8 cellular contexts compared by ENCODE assay signal in the genomic region with DNA sequence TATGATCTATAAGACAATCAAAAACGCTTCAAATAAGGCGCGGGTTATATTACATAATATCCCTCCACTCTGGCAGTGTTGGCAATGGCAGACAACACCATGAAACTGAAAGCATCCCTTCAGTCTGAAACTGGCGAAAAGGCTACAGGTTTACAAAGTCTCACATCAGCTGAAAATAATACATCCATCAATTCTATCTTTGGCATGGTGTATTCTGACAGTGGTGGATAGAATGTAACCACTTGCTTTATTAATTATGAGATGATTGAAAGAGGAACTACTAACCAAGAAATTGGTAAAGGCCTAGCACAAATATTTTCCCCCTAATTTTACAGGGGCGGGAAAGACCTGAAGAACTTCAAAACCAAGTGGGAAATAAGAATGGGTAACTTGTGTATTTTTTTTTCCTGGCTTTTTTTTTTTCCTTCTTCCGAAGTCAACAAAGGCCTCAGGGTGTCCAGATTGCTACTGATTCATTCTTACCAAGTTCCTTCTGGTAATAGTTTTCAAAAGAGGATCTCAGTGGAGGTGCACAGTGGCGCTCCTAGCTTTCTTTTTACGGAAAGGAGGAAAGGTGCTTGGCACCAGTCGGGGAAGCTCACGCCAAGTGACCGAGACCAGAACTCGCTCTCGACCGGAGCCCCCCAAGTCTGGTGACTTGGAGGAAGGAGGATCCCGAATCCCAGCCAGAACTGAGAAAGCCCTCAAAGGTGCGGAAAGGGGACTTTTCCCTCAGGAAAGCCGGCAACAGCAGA. TPM values are rescaled to one million over a fixed set of nuclear protein-coding genes. Genes with fewer than 3 reads are reported as not detected.
DNase-seq lines count a peak whose midpoint lies in the region; ATAC-seq and TF ChIP-seq lines count a peak whose summit lies in the region.

No MANE protein-coding gene starts in this region.

- H3K9me3 Mint-ChIP-seq in activated CD4-positive, alpha-beta memory T cell treated with anti-CD3 and anti-CD28 coated beads for 36 hours: no peaks in the 10 kb centered on the region
- H3K9me3 Mint-ChIP-seq in progenitor cell of endocrine pancreas (ENCODE audit: low read depth): no peaks in the 10 kb centered on the region

- no peaks in the 10 kb centered on the region for H3K27me3 Mint-ChIP-seq in activated CD4-positive, alpha-beta memory T cell treated with anti-CD3 and anti-CD28 coated beads for 36 hours
- no peaks in the 10 kb centered on the region for H3K27me3 Mint-ChIP-seq in progenitor cell of endocrine pancreas

- no peaks in the 10 kb centered on the region for H3K27me3 ChIP-seq in DND-41 (ENCODE audit: insufficient read depth, low read length, poor library complexity)
- H3K27me3 ChIP-seq in HUES48 (ENCODE audit: control insufficient read depth, insufficient read depth, low read length): no peaks in the 10 kb centered on the region

- peak overlapping the region; percentile 92 for H3K4me3 Mint-ChIP-seq in activated CD4-positive, alpha-beta memory T cell treated with anti-CD3 and anti-CD28 coated beads for 36 hours
- H3K4me3 Mint-ChIP-seq in progenitor cell of endocrine pancreas (ENCODE audit: low read depth): peak overlapping the region; percentile 73

- peak overlapping the region; percentile 75 for H2AFZ ChIP-seq in DND-41 (ENCODE audit: low read depth, low read length)

- H3K4me2 ChIP-seq in DND-41 (ENCODE audit: insufficient read depth, low read length): peak overlapping the region; percentile 88

- DNase-seq in DND-41: peak; percentile 24
- no peak for DNase-seq in activated CD4-positive, alpha-beta memory T cell treated with anti-CD3 and anti-CD28 coated beads for 36 hours
- peak; percentile 28 for DNase-seq in germinal center (ENCODE audit: low spot score)
- DNase-seq in progenitor cell of endocrine pancreas (ENCODE audit: low spot score, unreplicated experiment): no peak
- no peak for DNase-seq in HuH-7.5 (ENCODE audit: low spot score)
- DNase-seq in activated CD8-positive, alpha-beta memory T cell treated with anti-CD3 and anti-CD28 coated beads for 24 hours: no peak

- H3K9me3 ChIP-seq in DND-41 (ENCODE audit: insufficient read depth, low read length, severe bottlenecking): no peaks in the 10 kb centered on the region
- no peaks in the 10 kb centered on the region for H3K9me3 ChIP-seq in HUES48 (ENCODE audit: control insufficient read depth, insufficient read depth, low read length)

- H3K9ac ChIP-seq in DND-41 (ENCODE audit: low read depth, low read length): peak overlapping the region; percentile 82
- peak overlapping the region; percentile 82 for H3K9ac ChIP-seq in HUES48 (ENCODE audit: low read depth, low read length)

- peaks cover 96% of the 10 kb centered on the region for H3K79me2 ChIP-seq in DND-41 (ENCODE audit: insufficient read depth, low read length)

- peaks cover 33% of the 10 kb centered on the region for H3K36me3 ChIP-seq in DND-41 (ENCODE audit: insufficient read depth, low read length)
- peaks cover 20% of the 10 kb centered on the region; the same call in 1 of the 2 replicates for H3K36me3 ChIP-seq in HUES48 (ENCODE audit: control insufficient read depth, insufficient read depth, low read length)

- peak overlapping the region; percentile 82 for H3K27ac ChIP-seq in DND-41 (ENCODE audit: low read length)
- peak overlapping the region; percentile 85 for H3K27ac ChIP-seq in HUES48 (ENCODE audit: low read depth, low read length)

- H3K4me3 ChIP-seq in DND-41 (ENCODE audit: low read depth in 1 of 2, low read length in 2 of 2) (peak overlapping the region; percentile 77 to 94), HUES48 (ENCODE audit: low read depth, low read length) (peak overlapping the region; percentile 83)

- H3K4me1 ChIP-seq in DND-41 (ENCODE audit: insufficient read depth, low read length) (peaks cover 60% of the 10 kb centered on the region), HUES48 (ENCODE audit: control insufficient read depth, insufficient read depth, low read length) (no peaks in the 10 kb centered on the region; the same call in 1 of the 2 replicates)

- intact Hi-C loops in activated CD4-positive, alpha-beta memory T cell treated with anti-CD3 and anti-CD28 coated beads for 36 hours (cut with micrococcal nuclease): loop anchor here (2.0 to 5.0 kb wide), 2 partner anchors 47 to 547 kb away; a partner anchor contains a TSS

- CTCF ChIA-PET in activated CD4-positive, alpha-beta memory T cell treated with anti-CD3 and anti-CD28 coated beads for 36 hours (lab: Charles Lee): interaction anchor here (1.0 to 2.2 kb wide), 5 partner anchors 13 to 72 kb away, joined by 3 to 8 read pairs (median 5); no protein-coding TSS in a partner anchor

- peaks cover 18% of the 10 kb centered on the region for H3K36me3 Mint-ChIP-seq in activated CD4-positive, alpha-beta memory T cell treated with anti-CD3 and anti-CD28 coated beads for 36 hours
- H3K36me3 Mint-ChIP-seq in progenitor cell of endocrine pancreas (ENCODE audit: insufficient read depth): peaks cover 14% of the 10 kb centered on the region

- ATAC-seq in DND-41 (ENCODE audit: insufficient read depth, low read depth) (peak; percentile 31), GM19328 (IDR thresholded peaks at IDR 0.05; ENCODE audit: unreplicated experiment) (peak; percentile 2)

- peaks cover 3% of the 10 kb centered on the region; the same call in 1 of the 2 replicates for H4K20me1 ChIP-seq in DND-41 (ENCODE audit: insufficient read depth, low read length)

- peaks cover 49% of the 10 kb centered on the region for H3K4me1 Mint-ChIP-seq in activated CD4-positive, alpha-beta memory T cell treated with anti-CD3 and anti-CD28 coated beads for 36 hours (ENCODE audit: low read depth)
- peaks cover 8% of the 10 kb centered on the region for H3K4me1 Mint-ChIP-seq in progenitor cell of endocrine pancreas (ENCODE audit: low read depth)

- peak overlapping the region; percentile 90 for H3K27ac Mint-ChIP-seq in activated CD4-positive, alpha-beta memory T cell treated with anti-CD3 and anti-CD28 coated beads for 36 hours
- peak overlapping the region; percentile 98 for H3K27ac Mint-ChIP-seq in progenitor cell of endocrine pancreas

- TF ChIP-seq CTCF in DND-41 (IDR thresholded peaks at IDR 0.05; ENCODE audit: borderline replicate concordance, extremely low read depth, low read length, poor library complexity, severe bottlenecking) (no peak), progenitor cell of endocrine pancreas (IDR thresholded peaks at IDR 0.05; ENCODE audit: unreplicated experiment) (no peak)

- POLR2A ChIA-PET in activated CD4-positive, alpha-beta memory T cell treated with anti-CD3 and anti-CD28 coated beads for 36 hours (lab: Charles Lee): interaction anchor here (3.1 kb wide), 1 partner anchor 156 kb away, joined by 12 read pairs; a partner anchor contains a TSS

RNA-seq across cellular contexts. Expression of a gene that starts 0.7 kb away (rescaled TPM):
- total RNA-seq in activated CD4-positive, alpha-beta memory T cell treated with anti-CD3 and anti-CD28 coated beads for 36 hours: 100 to 1,000 TPM; 107 to 112 TPM
- total RNA-seq in progenitor cell of endocrine pancreas: 85.1 and 88.9 TPM in 2 replicates

RNA-seq across cellular contexts. Expression of a gene that starts 53.9 kb away (rescaled TPM):
- not detected for total RNA-seq in activated CD4-positive, alpha-beta memory T cell treated with anti-CD3 and anti-CD28 coated beads for 36 hours
- not detected in 2 replicates for total RNA-seq in progenitor cell of endocrine pancreas

Comparison
In these comparisons a context has a peak if more than half of its experiments do, and no peak if none do; other contexts are left out.
1. DNase-seq: peak in DND-41 (single experiment) and germinal center (single experiment); none in activated CD4-positive, alpha-beta memory T cell treated with anti-CD3 and anti-CD28 coated beads for 36 hours (single experiment), progenitor cell of endocrine pancreas (single experiment), HuH-7.5 (single experiment) and activated CD8-positive, alpha-beta memory T cell treated with anti-CD3 and anti-CD28 coated beads for 24 hours (single experiment).